Comparison of ENCODE assay signal across 8 cellular contexts in genomic region chr4:26330186-26330787, GRCh38. TPM values are rescaled to one million over a fixed set of nuclear protein-coding genes. Genes with fewer than 3 reads are reported as not detected.
A peak's percentile ranks its signal among the peaks of the same experiment; 100 is the strongest.
DNase-seq lines count a peak whose midpoint lies in the region; ATAC-seq and TF ChIP-seq lines count a peak whose summit lies in the region.

No MANE protein-coding gene starts in this region.

- TF ChIP-seq CTCF in nephron progenitor cell (IDR thresholded peaks at IDR 0.05) = peak; percentile 71

- no peaks in the 10 kb centered on the region for H3K9me3 Mint-ChIP-seq in activated naive CD4-positive, alpha-beta T cell treated with anti-CD3 and anti-CD28 coated beads, Interleukin-2, amount 50 U/mL, for 24 hours
- no peaks in the 10 kb centered on the region for H3K9me3 Mint-ChIP-seq in activated naive CD4-positive, alpha-beta T cell treated with anti-CD3 and anti-CD28 coated beads, Interleukin-2, amount 10 ng/mL, durations not matched to agents 7 days and 5 days
- H3K9me3 Mint-ChIP-seq in nephron progenitor cell = no peaks in the 10 kb centered on the region
- H3K9me3 Mint-ChIP-seq in T-helper 2 cell treated with Interferon-gamma antibody and Interleukin-4, amounts not matched to agents 5 μg/mL and 100 μg/mL, for 36 hours = no peaks in the 10 kb centered on the region

- CTCF ChIA-PET in activated naive CD4-positive, alpha-beta T cell treated with anti-CD3 and anti-CD28 coated beads, Interleukin-2, amount 10 ng/mL, durations not matched to agents 7 days and 5 days (lab: Charles Lee) = interaction anchor here (0.7 to 10.2 kb wide), 28 partner anchors 11 to 390 kb away, joined by 3 to 174 read pairs (median 6); no protein-coding TSS in a partner anchor

- H3K27me3 Mint-ChIP-seq in activated naive CD4-positive, alpha-beta T cell treated with anti-CD3 and anti-CD28 coated beads, Interleukin-2, amount 50 U/mL, for 24 hours = no peaks in the 10 kb centered on the region
- H3K27me3 Mint-ChIP-seq in activated naive CD4-positive, alpha-beta T cell treated with anti-CD3 and anti-CD28 coated beads, Interleukin-2, amount 10 ng/mL, durations not matched to agents 7 days and 5 days = no peaks in the 10 kb centered on the region
- H3K27me3 Mint-ChIP-seq in T-helper 17 cell (no peaks in the 10 kb centered on the region), nephron progenitor cell (ENCODE audit: low read depth, poor library complexity) (no peaks in the 10 kb centered on the region)
- H3K27me3 Mint-ChIP-seq in T-helper 2 cell treated with Interferon-gamma antibody and Interleukin-4, amounts not matched to agents 5 μg/mL and 100 μg/mL, for 36 hours (ENCODE audit: low read depth) = no peaks in the 10 kb centered on the region

- H3K4me1 Mint-ChIP-seq in activated naive CD4-positive, alpha-beta T cell treated with anti-CD3 and anti-CD28 coated beads, Interleukin-2, amount 50 U/mL, for 24 hours = peaks cover 60% of the 10 kb centered on the region
- peaks cover 19% of the 10 kb centered on the region for H3K4me1 Mint-ChIP-seq in activated naive CD4-positive, alpha-beta T cell treated with anti-CD3 and anti-CD28 coated beads, Interleukin-2, amount 10 ng/mL, durations not matched to agents 7 days and 5 days
- peaks cover 46% of the 10 kb centered on the region for H3K4me1 Mint-ChIP-seq in T-helper 17 cell
- H3K4me1 Mint-ChIP-seq in nephron progenitor cell = peaks cover 20% of the 10 kb centered on the region
- peaks cover 43% of the 10 kb centered on the region for H3K4me1 Mint-ChIP-seq in T-helper 2 cell treated with Interferon-gamma antibody and Interleukin-4, amounts not matched to agents 5 μg/mL and 100 μg/mL, for 36 hours (ENCODE audit: low read depth)

- peak overlapping the region; percentile 57 for H3K4me3 Mint-ChIP-seq in activated naive CD4-positive, alpha-beta T cell treated with anti-CD3 and anti-CD28 coated beads, Interleukin-2, amount 50 U/mL, for 24 hours
- no peak overlapping the region for H3K4me3 Mint-ChIP-seq in activated naive CD4-positive, alpha-beta T cell treated with anti-CD3 and anti-CD28 coated beads, Interleukin-2, amount 10 ng/mL, durations not matched to agents 7 days and 5 days
- H3K4me3 Mint-ChIP-seq in T-helper 17 cell = no peak overlapping the region
- peak overlapping the region; percentile 50 for H3K4me3 Mint-ChIP-seq in nephron progenitor cell
- H3K4me3 Mint-ChIP-seq in T-helper 2 cell treated with Interferon-gamma antibody and Interleukin-4, amounts not matched to agents 5 μg/mL and 100 μg/mL, for 36 hours = no peak overlapping the region

- ATAC-seq in HG02623 (IDR thresholded peaks at IDR 0.05; ENCODE audit: unreplicated experiment) (peak; percentile 65), T-helper 17 cell (peak; percentile 77)

- DNase-seq in activated naive CD4-positive, alpha-beta T cell treated with anti-CD3 and anti-CD28 coated beads, Interleukin-2, amount 10 ng/mL, durations not matched to agents 7 days and 5 days = no peak
- peak; percentile 40 for DNase-seq in NCI-H1436 treated with DMSO at 0.1 percent for 48 hours (lab: John Stamatoyannopoulos, UW)
- no peak for DNase-seq in T-helper 17 cell
- peak; percentile 50 for DNase-seq in fibroblast of gingiva (ENCODE audit: low read depth)
- DNase-seq in nephron progenitor cell = no peak
- no peak for DNase-seq in T-helper 2 cell treated with Interferon-gamma antibody and Interleukin-4, amounts not matched to agents 5 μg/mL and 100 μg/mL, for 36 hours (ENCODE audit: low spot score)

- no peaks in the 10 kb centered on the region for H3K9me3 ChIP-seq in T-helper 17 cell (ENCODE audit: control insufficient read depth, low read length, poor library complexity, severe bottlenecking)

- no peaks in the 10 kb centered on the region for H3K36me3 Mint-ChIP-seq in activated naive CD4-positive, alpha-beta T cell treated with anti-CD3 and anti-CD28 coated beads, Interleukin-2, amount 50 U/mL, for 24 hours
- H3K36me3 Mint-ChIP-seq in activated naive CD4-positive, alpha-beta T cell treated with anti-CD3 and anti-CD28 coated beads, Interleukin-2, amount 10 ng/mL, durations not matched to agents 7 days and 5 days = no peaks in the 10 kb centered on the region
- H3K36me3 Mint-ChIP-seq in T-helper 17 cell (ENCODE audit: low read depth) = peaks cover 4% of the 10 kb centered on the region
- peaks cover 9% of the 10 kb centered on the region for H3K36me3 Mint-ChIP-seq in nephron progenitor cell (ENCODE audit: low read depth)
- peaks cover 2% of the 10 kb centered on the region for H3K36me3 Mint-ChIP-seq in T-helper 2 cell treated with Interferon-gamma antibody and Interleukin-4, amounts not matched to agents 5 μg/mL and 100 μg/mL, for 36 hours (ENCODE audit: low read depth)

- peak overlapping the region; percentile 37 for H3K27ac Mint-ChIP-seq in activated naive CD4-positive, alpha-beta T cell treated with anti-CD3 and anti-CD28 coated beads, Interleukin-2, amount 50 U/mL, for 24 hours
- no peak overlapping the region for H3K27ac Mint-ChIP-seq in activated naive CD4-positive, alpha-beta T cell treated with anti-CD3 and anti-CD28 coated beads, Interleukin-2, amount 10 ng/mL, durations not matched to agents 7 days and 5 days
- peak overlapping the region; percentile 49 for H3K27ac Mint-ChIP-seq in T-helper 17 cell
- H3K27ac Mint-ChIP-seq in nephron progenitor cell = peak overlapping the region; percentile 33
- no peak overlapping the region for H3K27ac Mint-ChIP-seq in T-helper 2 cell treated with Interferon-gamma antibody and Interleukin-4, amounts not matched to agents 5 μg/mL and 100 μg/mL, for 36 hours

RNA-seq across cellular contexts. Expression of gene RBPJ, which starts 9.5 kb away (rescaled TPM):
- total RNA-seq in T-helper 17 cell = 10 to 100 TPM; 77.9 to 88.3 TPM

Comparison
In these comparisons a context has a peak if more than half of its experiments do, and no peak if none do; other contexts are left out.
1. H3K27ac Mint-ChIP-seq: peak in activated naive CD4-positive, alpha-beta T cell treated with anti-CD3 and anti-CD28 coated beads, Interleukin-2, amount 50 U/mL, for 24 hours (single experiment), T-helper 17 cell (single experiment) and nephron progenitor cell (single experiment); none in activated naive CD4-positive, alpha-beta T cell treated with anti-CD3 and anti-CD28 coated beads, Interleukin-2, amount 10 ng/mL, durations not matched to agents 7 days and 5 days (single experiment) and T-helper 2 cell treated with Interferon-gamma antibody and Interleukin-4, amounts not matched to agents 5 μg/mL and 100 μg/mL, for 36 hours (single experiment).
2. H3K4me3 Mint-ChIP-seq: peak in activated naive CD4-positive, alpha-beta T cell treated with anti-CD3 and anti-CD28 coated beads, Interleukin-2, amount 50 U/mL, for 24 hours (single experiment) and nephron progenitor cell (single experiment); none in activated naive CD4-positive, alpha-beta T cell treated with anti-CD3 and anti-CD28 coated beads, Interleukin-2, amount 10 ng/mL, durations not matched to agents 7 days and 5 days (single experiment), T-helper 17 cell (single experiment) and T-helper 2 cell treated with Interferon-gamma antibody and Interleukin-4, amounts not matched to agents 5 μg/mL and 100 μg/mL, for 36 hours (single experiment).
3. DNase-seq: peak in NCI-H1436 treated with DMSO at 0.1 percent for 48 hours (single experiment) and fibroblast of gingiva (single experiment); none in activated naive CD4-positive, alpha-beta T cell treated with anti-CD3 and anti-CD28 coated beads, Interleukin-2, amount 10 ng/mL, durations not matched to agents 7 days and 5 days (single experiment), T-helper 17 cell (0 of 3), nephron progenitor cell (single experiment) and T-helper 2 cell treated with Interferon-gamma antibody and Interleukin-4, amounts not matched to agents 5 μg/mL and 100 μg/mL, for 36 hours (single experiment).